1 cellular context compared by ENCODE assay signal in genomic region chr1:11707621-11708276, GRCh38.
TF ChIP-seq lines count a peak whose summit lies in the region.

No MANE protein-coding gene starts in this region.

TF ChIP-seq in HEK293, 187 proteins besides CTCF, POLR2A, EP300 and RAD21 (continued from another document):
- TF ChIP-seq PRDM10 (tag by site-specific recombination; IDR thresholded peaks at IDR 0.05) = peak; percentile 96
- no peak for TF ChIP-seq ZFHX2 (tag by site-specific recombination; conservative IDR thresholded peaks at IDR 0.05)
- TF ChIP-seq ZNF645 (tag by site-specific recombination; IDR thresholded peaks at IDR 0.05) = no peak
- TF ChIP-seq SCRT2 (tag by site-specific recombination; IDR thresholded peaks at IDR 0.05) = peak; percentile 60; the same call in 1 of the 2 replicates
- TF ChIP-seq KLF10 (tag by site-specific recombination; IDR thresholded peaks at IDR 0.05) = no peak
- no peak for TF ChIP-seq ZNF530 (tag by site-specific recombination; IDR thresholded peaks at IDR 0.05; ENCODE audit: low read depth)
- peak; percentile 96 for TF ChIP-seq ZNF398 (tag by site-specific recombination; IDR thresholded peaks at IDR 0.05)
- TF ChIP-seq SP7 (tag by site-specific recombination; IDR thresholded peaks at IDR 0.05) = peak; percentile 46; the same call in 1 of the 2 replicates
- TF ChIP-seq ZBTB11 (tag by site-specific recombination; conservative IDR thresholded peaks at IDR 0.05; ENCODE audit: low read depth) = no peak
- no peak for TF ChIP-seq ZNF639 (tag by site-specific recombination; IDR thresholded peaks at IDR 0.05)
- TF ChIP-seq ZBTB17 (tag by site-specific recombination; IDR thresholded peaks at IDR 0.05) = peak; percentile 25; the same call in 1 of the 2 replicates
- TF ChIP-seq ZBTB44 (tag by site-specific recombination; IDR thresholded peaks at IDR 0.05) = peak; percentile 91
- no peak for TF ChIP-seq ZNF121 (tag by site-specific recombination; IDR thresholded peaks at IDR 0.05)
- peak; percentile 57 for TF ChIP-seq GLIS2 (tag by site-specific recombination; IDR thresholded peaks at IDR 0.05)
- TF ChIP-seq ZNF76 (tag by site-specific recombination; IDR thresholded peaks at IDR 0.05; ENCODE audit: borderline replicate concordance, low read depth) = no peak
- TF ChIP-seq ZNF423 (tag by site-specific recombination; IDR thresholded peaks at IDR 0.05) = peak; percentile 85
- TF ChIP-seq ZBTB48 (tag by site-specific recombination; IDR thresholded peaks at IDR 0.05) = peak; percentile 86
- peak; percentile 42; the same call in 1 of the 2 replicates for TF ChIP-seq ZNF341 (tag by site-specific recombination; IDR thresholded peaks at IDR 0.05; ENCODE audit: low read depth)
- TF ChIP-seq ZNF660 (tag by site-specific recombination; IDR thresholded peaks at IDR 0.05) = no peak
- TF ChIP-seq ZNF10 (tag by site-specific recombination; IDR thresholded peaks at IDR 0.05) = no peak
- no peak for TF ChIP-seq TCF7L2 (IDR thresholded peaks at IDR 0.05; ENCODE audit: borderline replicate concordance, low read depth, low read length)
- no peak for TF ChIP-seq ZNF580 (tag by site-specific recombination; IDR thresholded peaks at IDR 0.05)
- no peak for TF ChIP-seq ZNF600 (tag by site-specific recombination; IDR thresholded peaks at IDR 0.05)
- TF ChIP-seq GFI1B (tag by site-specific recombination; IDR thresholded peaks at IDR 0.05) = no peak
- no peak for TF ChIP-seq YY1 (tag by site-specific recombination; IDR thresholded peaks at IDR 0.05)
